In genomic region chr17:76240461-76241204, GRCh38 we compare ENCODE assay signal across 7 cellular contexts. TPM values are rescaled to one million over a fixed set of nuclear protein-coding genes. Genes with fewer than 3 reads are reported as not detected.
DNase-seq lines count a peak whose midpoint lies in the region; ATAC-seq, FAIRE-seq and TF ChIP-seq lines count a peak whose summit lies in the region.

Gene RNF157 (minus strand): TSS chr17:76240493. CDS start chr17:76240240, 253 bp downstream.

- H3K27ac ChIP-seq in PC-3 (ENCODE audit: low read length), result no peak within 1 kb of the TSS
- H3K27ac ChIP-seq in foreskin keratinocyte, result no peak within 1 kb of the TSS
- peak within 1 kb of the TSS; percentile 84 to 88 (median 88) for H3K27ac ChIP-seq in tibial nerve

- intact Hi-C loops in PC-3 (cut with micrococcal nuclease), result loop anchor here (1.0 kb wide), 1 partner anchor 12 kb away; no protein-coding TSS in a partner anchor

- H3F3A ChIP-seq in PC-3 (ENCODE audit: low read length, unreplicated experiment), result no peaks in the 10 kb centered on the region

- ATAC-seq in HG03045 (IDR thresholded peaks at IDR 0.05; ENCODE audit: unreplicated experiment), result peak; percentile 69
- ATAC-seq in PC-3, result peak; percentile 90
- ATAC-seq in foreskin keratinocyte, result peak; percentile 45

- peak within 1 kb of the TSS; percentile 75 for H3K4me3 ChIP-seq in PC-3 (ENCODE audit: low read length)
- H3K4me3 ChIP-seq in tibial nerve, result peak within 1 kb of the TSS; percentile 54 to 76 (median 63)

- H3K9me2 ChIP-seq in PC-3 (replicated peaks; ENCODE audit: low read length), result no peaks in the 10 kb centered on the region

- H2AFZ ChIP-seq in PC-3 (ENCODE audit: low read length), result peak within 1 kb of the TSS; percentile 86

- peak; percentile 34 to 35 for TF ChIP-seq POLR2A in tibial nerve (IDR thresholded peaks at IDR 0.05)

- DNase-seq in GM18507 (ENCODE audit: extremely low spot score, insufficient read length, low read depth), result peak; percentile 61
- peak; percentile 71 for DNase-seq in PC-3
- peak; percentile 89 for DNase-seq in activated effector memory CD4-positive, alpha-beta T cell treated with anti-CD3 and anti-CD28 coated beads, Interleukin-2, amount 50 U/mL, for 16 hours
- no peak for DNase-seq in foreskin keratinocyte
- peak; percentile 84 for DNase-seq in nephron progenitor cell
- DNase-seq in tibial nerve (ENCODE audit: low spot score in 2 of 2), result no peak

- POLR2A ChIA-PET in PC-3 (lab: Charles Lee; ENCODE audit: unreplicated experiment), result interaction anchor here (0.5 to 0.7 kb wide), 2 partner anchors 249 to 257 kb away, joined by 5 to 12 read pairs; no protein-coding TSS in a partner anchor

- TF ChIP-seq CTCF in PC-3 (conservative IDR thresholded peaks at IDR 0.05; ENCODE audit: low read depth, low read length) (no peak), foreskin keratinocyte (conservative IDR thresholded peaks at IDR 0.05) (no peak), nephron progenitor cell (IDR thresholded peaks at IDR 0.05) (no peak), tibial nerve (IDR thresholded peaks at IDR 0.05) (no peak)

- H3K4me1 ChIP-seq in PC-3 (ENCODE audit: insufficient read depth, low read length) (peaks cover 16% of the 10 kb centered on the region; the same call in 1 of the 2 replicates), foreskin keratinocyte (no peaks in the 10 kb centered on the region), tibial nerve (peaks cover 0 to 24% (median 9%) of the 10 kb centered on the region in 4 donors)

- H3K4me3 Mint-ChIP-seq in nephron progenitor cell, result peak within 1 kb of the TSS; percentile 86

- peak within 1 kb of the TSS; percentile 66 for H3K9ac ChIP-seq in PC-3 (ENCODE audit: low read length)

- no peaks in the 10 kb centered on the region for H4K20me1 ChIP-seq in PC-3 (ENCODE audit: low read length)

- H3K27me3 Mint-ChIP-seq in nephron progenitor cell (ENCODE audit: low read depth, poor library complexity), result peaks cover 69% of the 10 kb centered on the region

- no peaks in the 10 kb centered on the region for H3K36me3 ChIP-seq in PC-3 (ENCODE audit: low read depth, low read length)
- H3K36me3 ChIP-seq in tibial nerve, result no peaks in the 10 kb centered on the region

- H3K27ac Mint-ChIP-seq in nephron progenitor cell, result peak within 1 kb of the TSS; percentile 58

- FAIRE-seq in GM18507 (lab: Jason Lieb, UNC), result peak; percentile 48

- WGBS in tibial nerve, 2 donors, result 0 to 1% methylated on average over 34 to 35 of the region's 102 CpGs

- no peaks in the 10 kb centered on the region for H3K27me3 ChIP-seq in PC-3 (ENCODE audit: low read length)
- H3K27me3 ChIP-seq in foreskin keratinocyte, result peaks cover 81% of the 10 kb centered on the region
- H3K27me3 ChIP-seq in tibial nerve, result peaks cover 0 to 5% of the 10 kb centered on the region in 2 donors

- no peaks in the 10 kb centered on the region for H3K9me3 Mint-ChIP-seq in nephron progenitor cell

- no peaks in the 10 kb centered on the region for H3K9me3 ChIP-seq in PC-3 (ENCODE audit: low read length)
- no peaks in the 10 kb centered on the region for H3K9me3 ChIP-seq in tibial nerve

- no peaks in the 10 kb centered on the region for H3K36me3 Mint-ChIP-seq in nephron progenitor cell (ENCODE audit: low read depth)

- peak within 1 kb of the TSS; percentile 88 for H3K4me2 ChIP-seq in PC-3 (ENCODE audit: low read length)

- no TSS peak for BruUV-seq in PC-3 (replicated peaks; lab: Mats Ljungman, UMichigan)

- CTCF ChIA-PET in PC-3 (lab: Charles Lee), result interaction anchor here (0.6 to 1.0 kb wide), 2 partner anchors 39 to 173 kb away, joined by 4 to 6 read pairs; no protein-coding TSS in a partner anchor

- peak in 1 of 2 donors; percentile 67 for TF ChIP-seq EP300 in tibial nerve (IDR thresholded peaks at IDR 0.05)

- no peaks in the 10 kb centered on the region for H3K79me2 ChIP-seq in PC-3 (ENCODE audit: low read length)

- H3K4me1 Mint-ChIP-seq in nephron progenitor cell, result peaks cover 48% of the 10 kb centered on the region

RNA-seq across cellular contexts. Expression of gene RNF157, which starts in this region (rescaled TPM):
- total RNA-seq in PC-3 (2014; rRNA removed) (7.3 and 7.4 TPM in 2 replicates), foreskin keratinocyte (not detected in 2 replicates), tibial nerve (10 to 100 TPM; 11.1 to 18.9 (median 15.2) TPM)
- 0.01 TPM in 1 of 2 replicates, not detected in the other for polyA plus RNA-seq in foreskin keratinocyte

Comparison
In these comparisons a context has a peak if more than half of its experiments do, and no peak if none do; other contexts are left out.
1. Peak in ATAC-seq in foreskin keratinocyte; RNA of the gene not detected or under 1 TPM.
2. DNase-seq: peak in GM18507 (single experiment), PC-3 (single experiment), activated effector memory CD4-positive, alpha-beta T cell treated with anti-CD3 and anti-CD28 coated beads, Interleukin-2, amount 50 U/mL, for 16 hours (single experiment) and nephron progenitor cell (single experiment); none in foreskin keratinocyte (0 of 2) and tibial nerve (0 of 2).
3. H3K27ac ChIP-seq: peak in tibial nerve (4 of 4); none in PC-3 (single experiment) and foreskin keratinocyte (single experiment).
4. Peak in every context shown above with its lines, with median percentiles within 50 percentile points of each other: ATAC-seq.